1 cellular context compared by ENCODE assay signal in the genomic region with DNA sequence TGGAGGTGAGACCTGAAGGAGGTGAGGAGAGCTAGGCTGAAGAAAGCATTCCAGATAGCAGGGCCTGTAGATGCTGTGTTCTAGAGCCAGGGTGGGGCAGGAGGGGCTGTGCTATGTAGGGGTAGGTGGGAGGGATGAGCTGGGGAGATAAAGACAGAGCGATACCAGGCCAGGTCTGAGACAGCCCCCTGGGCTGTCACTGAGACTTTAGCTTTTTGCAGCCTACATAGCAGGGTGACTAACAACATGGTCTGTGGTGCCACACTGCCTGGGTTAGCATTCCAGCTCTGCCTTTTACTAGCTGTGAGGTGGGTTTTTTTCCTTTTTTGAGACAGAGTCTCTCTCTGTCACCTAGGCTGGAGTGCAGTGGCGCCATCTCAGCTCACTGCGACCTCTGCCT.
TF ChIP-seq lines count a peak whose summit lies in the region.

No MANE protein-coding gene starts in this region.

TF ChIP-seq in A549, 52 proteins besides CTCF, POLR2A, EP300 and RAD21:
- TF ChIP-seq RNF2 (IDR thresholded peaks at IDR 0.05; ENCODE audit: borderline replicate concordance, low read depth), result no peak
- no peak for TF ChIP-seq NFE2L2 (conservative IDR thresholded peaks at IDR 0.05; ENCODE audit: low read length)
- TF ChIP-seq TP53 (CRISPR knock-in tag; IDR thresholded peaks at IDR 0.05), result no peak
- TF ChIP-seq NR3C1 (IDR thresholded peaks at IDR 0.05), result no peak
- TF ChIP-seq MAX (IDR thresholded peaks at IDR 0.05), result no peak
